12 cellular contexts compared by ENCODE assay signal in genomic region chr5:39760385-39761198, GRCh38.
A peak's percentile ranks its signal among the peaks of the same experiment; 100 is the strongest.
DNase-seq lines count a peak whose midpoint lies in the region; ATAC-seq and TF ChIP-seq lines count a peak whose summit lies in the region.
"Had no signal": no experiment of that assay in that cellular context is flagged by ENCODE, and none has a peak within 500 bp of the region (broad histone marks: within the 10 kb centered on the region; RNA-seq: fewer than 3 reads in every experiment).

No MANE protein-coding gene starts in this region.

- H3K4me3 ChIP-seq in tibial artery, result peak overlapping the region; percentile 10 to 14
- H3K4me3 ChIP-seq: spleen had no signal

- H3K27me3 Mint-ChIP-seq in Calu3 (ENCODE audit: unreplicated experiment), result no peaks in the 10 kb centered on the region
- H3K27me3 Mint-ChIP-seq: type B pancreatic cell had no signal

- H3K9me3 Mint-ChIP-seq in Calu3 (ENCODE audit: low read depth, unreplicated experiment), result no peaks in the 10 kb centered on the region
- H3K9me3 Mint-ChIP-seq: activated T-helper 2 cell treated with anti-CD3 and anti-CD28 coated beads, Interferon-gamma antibody, Interleukin-2, Interleukin-4, amounts not matched to agents 10 μg/mL and 5 μg/mL and 100 μg/mL, durations not matched to agents 14 hours and 24 hours and 36 hours; T-cell; type B pancreatic cell had no signal

- no peaks in the 10 kb centered on the region for H3K4me1 Mint-ChIP-seq in Calu3 (ENCODE audit: low read depth, unreplicated experiment)
- H3K4me1 Mint-ChIP-seq: T-cell had no signal

- DNase-seq in HT1080 (ENCODE audit: low read depth) (peak; percentile 85), amniotic epithelial cell (ENCODE audit: low read depth) (peak; percentile 98), left cardiac atrium (peak; percentile 26), tibial artery (peak; percentile 68 to 69), NCI-H748 treated with DMSO at 0.1 percent for 48 hours (lab: John Stamatoyannopoulos, UW) (no peak), DMS 273 (lab: John Stamatoyannopoulos, UW; ENCODE audit: unreplicated experiment) (no peak), Calu3 (no peak)
- DNase-seq: spleen, T-cell had no signal

- intact Hi-C loops in left cardiac atrium (cut with DNase I), result no loop called here
- intact Hi-C loops in tibial artery (cut with DNase I; ENCODE audit: low total_unique reads), result no loop called here
- intact Hi-C loops in Calu3 (cut with micrococcal nuclease; ENCODE audit: unreplicated experiment), result no loop called here

- CTCF ChIA-PET in Calu3 (lab: Charles Lee), result no interaction called here

- H3K27ac ChIP-seq in tibial artery, result peak overlapping the region; percentile 78 to 83
- H3K27ac ChIP-seq: spleen had no signal

- no peaks in the 10 kb centered on the region for H3K36me3 Mint-ChIP-seq in Calu3 (ENCODE audit: insufficient read depth, unreplicated experiment)
- H3K36me3 Mint-ChIP-seq: T-cell, type B pancreatic cell had no signal

- H3K27me3 ChIP-seq in tibial artery, result no peaks in the 10 kb centered on the region
- H3K27me3 ChIP-seq: spleen had no signal

- no peak overlapping the region for H3K27ac Mint-ChIP-seq in Calu3 (ENCODE audit: unreplicated experiment)
- H3K27ac Mint-ChIP-seq: activated T-helper 2 cell treated with anti-CD3 and anti-CD28 coated beads, Interferon-gamma antibody, Interleukin-2, Interleukin-4, amounts not matched to agents 10 μg/mL and 5 μg/mL and 100 μg/mL, durations not matched to agents 14 hours and 24 hours and 36 hours; T-cell; type B pancreatic cell had no signal

- no TSS peak for BruUV-seq in Calu3 (replicated peaks; lab: Mats Ljungman, UMichigan)

- H3K4me1 ChIP-seq in tibial artery, result peaks cover 0 to 49% (median 5%) of the 10 kb centered on the region in 4 donors

- peak; percentile 93 to 94 for ATAC-seq in left cardiac atrium
- ATAC-seq in HG03439 (IDR thresholded peaks at IDR 0.05; ENCODE audit: unreplicated experiment), result no peak
- ATAC-seq: T-cell had no signal

- no peaks in the 10 kb centered on the region for H3K36me3 ChIP-seq in tibial artery
- H3K36me3 ChIP-seq: spleen had no signal

- H3K4me3 Mint-ChIP-seq in Calu3 (ENCODE audit: low read depth, unreplicated experiment), result no peak overlapping the region
- H3K4me3 Mint-ChIP-seq: T-cell, type B pancreatic cell had no signal

- TF ChIP-seq CTCF in tibial artery (IDR thresholded peaks at IDR 0.05) (no peak), Calu3 (IDR thresholded peaks at IDR 0.05; ENCODE audit: unreplicated experiment) (no peak)

- no peaks in the 10 kb centered on the region for H3K9me3 ChIP-seq in tibial artery

Comparison
In these comparisons a context has a peak if more than half of its experiments do, and no peak if none do; other contexts are left out.
1. DNase-seq: peak in HT1080 (single experiment), amniotic epithelial cell (single experiment), left cardiac atrium (single experiment) and tibial artery (2 of 2); none in NCI-H748 treated with DMSO at 0.1 percent for 48 hours (single experiment), DMS 273 (single experiment) and Calu3 (single experiment).